ENCODE assay signal across 17 cellular contexts in the genomic region with DNA sequence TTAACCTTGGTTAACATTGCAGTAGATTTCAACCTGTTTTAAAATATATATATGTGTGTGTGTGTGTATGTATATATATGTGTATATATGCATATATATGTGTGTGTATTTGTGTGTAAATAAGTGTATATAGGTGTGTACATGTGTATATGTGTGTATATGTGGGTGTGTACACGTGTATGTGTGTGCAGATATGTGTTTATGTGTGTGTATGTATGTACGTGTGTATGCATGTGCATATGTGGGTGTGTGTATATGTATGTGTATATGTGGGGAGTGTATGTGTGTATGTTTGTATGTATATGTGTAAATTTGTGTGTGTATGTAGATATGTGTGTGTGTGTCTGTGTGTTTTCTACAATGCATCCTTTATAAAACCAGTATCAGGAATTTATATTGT.
"Had no signal": no experiment of that assay in that cellular context is flagged by ENCODE, and none has a peak within 500 bp of the region (broad histone marks: within the 10 kb centered on the region; RNA-seq: fewer than 3 reads in every experiment).

No MANE protein-coding gene starts in this region.

- H3K27me3 ChIP-seq: foreskin keratinocyte had no signal

- H3K9me3 ChIP-seq: left ventricle myocardium inferior, mucosa of descending colon, neutrophil, pancreas, spleen had no signal

- H3K36me3 ChIP-seq: left ventricle myocardium inferior, neutrophil, pancreas, spleen had no signal

- H3K27ac ChIP-seq: foreskin keratinocyte, left ventricle myocardium inferior, neutrophil, spleen had no signal

- ATAC-seq: activated CD8-positive, alpha-beta memory T cell treated with anti-CD3 and anti-CD28 coated beads, Interleukin-2, amount 10 ng/mL, durations not matched to agents 7 days and 5 days; effector memory CD8-positive, alpha-beta T cell; foreskin keratinocyte; natural killer cell; sciatic nerve; stimulated activated memory B cell treated with anti-CD40 and anti-IgM and Interleukin-4, amounts not matched to agents 10 μg/mL and 1 μg/mL and 100 μg/mL, for 72 hours; T-cell had no signal

- DNase-seq: activated CD4-positive, alpha-beta memory T cell treated with anti-CD3 and anti-CD28 coated beads, Interleukin-2, amount 10 ng/mL, durations not matched to agents 7 days and 5 days; activated CD4-positive, alpha-beta T cell treated with anti-CD3 and anti-CD28 coated beads for 4 hours; activated CD8-positive, alpha-beta memory T cell treated with anti-CD3 and anti-CD28 coated beads, Interleukin-2, amount 10 ng/mL, durations not matched to agents 7 days and 5 days; dermis blood vessel endothelial cell; effector memory CD8-positive, alpha-beta T cell; foreskin keratinocyte; kidney glomerular epithelial cell; left ventricle myocardium inferior; mucosa of descending colon; natural killer cell; pancreas; spleen; stimulated activated CD4-positive, alpha-beta T cell treated with anti-CD3 and anti-CD28 coated beads, Interleukin-4, amount 100 ng/mL, for 4 hours; T-cell had no signal

- H3K4me3 ChIP-seq: left ventricle myocardium inferior, mucosa of descending colon, pancreas, spleen had no signal

- H3K4me1 ChIP-seq: foreskin keratinocyte, left ventricle myocardium inferior, pancreas had no signal
